In genomic region chr9:114386361-114386885, GRCh38 we compare ENCODE assay signal across 8 cellular contexts. TPM values are rescaled to one million over a fixed set of nuclear protein-coding genes. Genes with fewer than 3 reads are reported as not detected.
DNase-seq lines count a peak whose midpoint lies in the region; ATAC-seq and TF ChIP-seq lines count a peak whose summit lies in the region.

No MANE protein-coding gene starts in this region.

- H3K4me3 ChIP-seq in AG09309 (ENCODE audit: control insufficient read depth, low read depth, low read length) (peak overlapping the region; percentile 52), Karpas-422 (ENCODE audit: low read length) (peak overlapping the region; percentile 85), coronary artery (peak overlapping the region; percentile 68)
- H3K4me3 ChIP-seq in naive thymus-derived CD4-positive, alpha-beta T cell (ENCODE audit: low read length): peak overlapping the region; percentile 63

- peaks cover 8 to 71% (median 27%) of the 10 kb centered on the region in 5 donors for H3K36me3 Mint-ChIP-seq in naive thymus-derived CD4-positive, alpha-beta T cell

- no peak for ATAC-seq in naive thymus-derived CD4-positive, alpha-beta T cell
- ATAC-seq in HG03469 (IDR thresholded peaks at IDR 0.05; ENCODE audit: unreplicated experiment): no peak

- DNase-seq in AG09309 (ENCODE audit: low read depth) (no peak), Karpas-422 (peak; percentile 56), coronary artery (ENCODE audit: low spot score) (no peak), NAMALWA (ENCODE audit: low spot score) (no peak), pons (ENCODE audit: low spot score) (no peak), NOMO-1 treated with dmso at 0.1 percent for 144 hours (lab: John Stamatoyannopoulos, UW; ENCODE audit: unreplicated experiment) (no peak)
- DNase-seq in naive thymus-derived CD4-positive, alpha-beta T cell: no peak

- H3K9me3 Mint-ChIP-seq in naive thymus-derived CD4-positive, alpha-beta T cell: peaks cover 0 to 4% (median 0%) of the 10 kb centered on the region in 11 donors

- POLR2A ChIA-PET in naive thymus-derived CD4-positive, alpha-beta T cell (lab: Charles Lee): interaction anchor here (0.6 to 33.2 kb wide), 11 partner anchors 9 to 542 kb away, joined by 4 to 978 read pairs (median 17); partner anchors contain the start of genes ATP6V1G1, TMEM268 and WHRN

- peak overlapping the region; percentile 97 for H3K27ac ChIP-seq in Karpas-422 (ENCODE audit: low read length)
- peak overlapping the region; percentile 87 to 94 for H3K27ac ChIP-seq in coronary artery
- H3K27ac ChIP-seq in naive thymus-derived CD4-positive, alpha-beta T cell (ENCODE audit: low read depth, low read length): peak overlapping the region; percentile 87

- H4K20me1 ChIP-seq in Karpas-422 (ENCODE audit: insufficient read depth, low read depth, low read length): no peaks in the 10 kb centered on the region

- intact Hi-C loops in naive thymus-derived CD4-positive, alpha-beta T cell (cut with micrococcal nuclease): loop anchor here (5.0 to 10.0 kb wide), 6 partner anchors 226 to 1162 kb away; partner anchors contain the start of genes TMEM268 (in 2 of the 2), C9orf43 (in 1 of the 2), COL27A1 (in 1 of the 2) and FKBP15 (in 1 of the 2)

- H3K79me2 ChIP-seq in Karpas-422 (ENCODE audit: low read length): peaks cover 93% of the 10 kb centered on the region

- H3K4me2 ChIP-seq in Karpas-422 (ENCODE audit: low read depth, low read length, poor library complexity, severe bottlenecking): peak overlapping the region; percentile 92

- peak overlapping the region; percentile 88 to 100 (median 96) for H3K27ac Mint-ChIP-seq in naive thymus-derived CD4-positive, alpha-beta T cell

- H3K9ac ChIP-seq in Karpas-422 (ENCODE audit: low read length): peak overlapping the region; percentile 90

- H3K9me3 ChIP-seq in Karpas-422 (ENCODE audit: low read length): no peaks in the 10 kb centered on the region
- no peaks in the 10 kb centered on the region for H3K9me3 ChIP-seq in naive thymus-derived CD4-positive, alpha-beta T cell (ENCODE audit: control insufficient read depth in 2 of 3, low read length in 3 of 3)

- no peaks in the 10 kb centered on the region for H3K9me2 ChIP-seq in Karpas-422 (replicated peaks; ENCODE audit: insufficient read depth, low read length)

- CTCF ChIA-PET in naive thymus-derived CD4-positive, alpha-beta T cell (lab: Charles Lee): interaction anchor here (0.6 to 7.0 kb wide), 14 partner anchors 9 to 353 kb away, joined by 3 to 54 read pairs (median 4); no protein-coding TSS in a partner anchor

- H3K4me1 ChIP-seq in Karpas-422 (ENCODE audit: low read length): peaks cover 88% of the 10 kb centered on the region
- peaks cover 72 to 75% of the 10 kb centered on the region in 2 donors for H3K4me1 ChIP-seq in naive thymus-derived CD4-positive, alpha-beta T cell (ENCODE audit: control insufficient read depth in 2 of 2, insufficient read depth in 2 of 2, low read length in 2 of 2)

- no peaks in the 10 kb centered on the region for H3K27me3 Mint-ChIP-seq in naive thymus-derived CD4-positive, alpha-beta T cell

- H2AFZ ChIP-seq in Karpas-422 (ENCODE audit: low read length): no peak overlapping the region

- peaks cover 4% of the 10 kb centered on the region; the same call in 1 of the 2 replicates for H3K36me3 ChIP-seq in Karpas-422 (ENCODE audit: insufficient read depth, low read length)
- H3K36me3 ChIP-seq in naive thymus-derived CD4-positive, alpha-beta T cell (ENCODE audit: control insufficient read depth in 2 of 3, insufficient read depth in 3 of 3, low read length in 3 of 3): peaks cover 0 to 22% (median 10%) of the 10 kb centered on the region in 3 experiments

- peaks cover 64 to 78% (median 72%) of the 10 kb centered on the region in 7 donors for H3K4me1 Mint-ChIP-seq in naive thymus-derived CD4-positive, alpha-beta T cell

- no peaks in the 10 kb centered on the region for H3K27me3 ChIP-seq in Karpas-422 (ENCODE audit: low read length)
- no peaks in the 10 kb centered on the region for H3K27me3 ChIP-seq in naive thymus-derived CD4-positive, alpha-beta T cell (ENCODE audit: control insufficient read depth in 2 of 2, insufficient read depth in 2 of 2, low read length in 2 of 2)

- TF ChIP-seq CTCF in AG09309 (IDR thresholded peaks at IDR 0.05; ENCODE audit: control insufficient read depth, insufficient read depth, low read depth, low read length, missing control alignments) (no peak), coronary artery (IDR thresholded peaks at IDR 0.05) (no peak)

- H3K4me3 Mint-ChIP-seq in naive thymus-derived CD4-positive, alpha-beta T cell: peak overlapping the region; percentile 89 to 100 (median 96)

RNA-seq across cellular contexts. Expression of gene AKNA, which starts 1.4 kb away (rescaled TPM):
- 77.9 and 122 TPM in 2 replicates for total RNA-seq in Karpas-422 (2014; rRNA removed; shearing (Covaris generic); ENCODE audit: low replicate concordance)
- total RNA-seq in naive thymus-derived CD4-positive, alpha-beta T cell: 100 to 1,000 TPM; 276 to 403 (median 375) TPM
- 10 to 100 TPM; 20.5 to 39.6 TPM for polyA plus RNA-seq in naive thymus-derived CD4-positive, alpha-beta T cell

RNA-seq across cellular contexts. Expression of gene ORM2, which starts 56.8 kb away (rescaled TPM):
- not detected in 2 replicates for total RNA-seq in Karpas-422 (2014; rRNA removed; shearing (Covaris generic); ENCODE audit: low replicate concordance)
- not detected for total RNA-seq in naive thymus-derived CD4-positive, alpha-beta T cell
- not detected for polyA plus RNA-seq in naive thymus-derived CD4-positive, alpha-beta T cell
